ENCODE assay signal across 8 cellular contexts in genomic region chr17:41813039-41813680, GRCh38. TPM values are rescaled to one million over a fixed set of nuclear protein-coding genes. Genes with fewer than 3 reads are reported as not detected.
A peak's percentile ranks its signal among the peaks of the same experiment; 100 is the strongest.
DNase-seq lines count a peak whose midpoint lies in the region; ATAC-seq lines count a peak whose summit lies in the region.

No MANE protein-coding gene starts in this region.

- peak overlapping the region; percentile 85 to 87 for H3K4me3 ChIP-seq in stomach smooth muscle (ENCODE audit: low read length in 2 of 2)

- H3K27ac Mint-ChIP-seq in T-helper 1 cell treated with Interleukin-12 subunit alpha and Interleukin-12 subunit beta and Interleukin-4 antibody, amounts not matched to agents 30 μg/mL and 1 μg/mL, for 36 hours, result no peak overlapping the region
- H3K27ac Mint-ChIP-seq in activated naive CD8-positive, alpha-beta T cell treated with anti-CD3 and anti-CD28 coated beads for 36 hours, result no peak overlapping the region
- peak overlapping the region in 3 of 6 donors; percentile 13 to 71 (median 15) for H3K27ac Mint-ChIP-seq in immature natural killer cell

- DNase-seq in T-helper 1 cell (no peak), immature natural killer cell (no peak)
- no peak for DNase-seq in activated naive CD8-positive, alpha-beta T cell treated with anti-CD3 and anti-CD28 coated beads for 36 hours

- H3K4me1 ChIP-seq in stomach smooth muscle (ENCODE audit: control insufficient read depth, insufficient read depth, low read length), result peaks cover 40% of the 10 kb centered on the region

- no peaks in the 10 kb centered on the region for H3K9me3 Mint-ChIP-seq in T-helper 1 cell treated with Interleukin-12 subunit alpha and Interleukin-12 subunit beta and Interleukin-4 antibody, amounts not matched to agents 30 μg/mL and 1 μg/mL, for 36 hours
- no peaks in the 10 kb centered on the region for H3K9me3 Mint-ChIP-seq in activated naive CD8-positive, alpha-beta T cell treated with anti-CD3 and anti-CD28 coated beads for 36 hours
- no peaks in the 10 kb centered on the region for H3K9me3 Mint-ChIP-seq in immature natural killer cell

- H3K27ac ChIP-seq in stomach smooth muscle (ENCODE audit: low read length), result peak overlapping the region; percentile 55

- peaks cover 25% of the 10 kb centered on the region for H3K27me3 Mint-ChIP-seq in T-helper 1 cell treated with Interleukin-12 subunit alpha and Interleukin-12 subunit beta and Interleukin-4 antibody, amounts not matched to agents 30 μg/mL and 1 μg/mL, for 36 hours (ENCODE audit: low read depth)
- peaks cover 7% of the 10 kb centered on the region for H3K27me3 Mint-ChIP-seq in activated naive CD8-positive, alpha-beta T cell treated with anti-CD3 and anti-CD28 coated beads for 36 hours
- H3K27me3 Mint-ChIP-seq in immature natural killer cell (ENCODE audit: low read depth in 3 of 3), result peaks cover 2 to 5% (median 4%) of the 10 kb centered on the region in 3 donors

- H3K36me3 ChIP-seq in stomach smooth muscle (ENCODE audit: control insufficient read depth in 2 of 2, insufficient read depth in 2 of 2, low read length in 2 of 2), result no peaks in the 10 kb centered on the region

- ATAC-seq in HG03095 (IDR thresholded peaks at IDR 0.05; ENCODE audit: unreplicated experiment) (no peak), GM21717 (IDR thresholded peaks at IDR 0.05; ENCODE audit: unreplicated experiment) (no peak), GM18861 (IDR thresholded peaks at IDR 0.05; ENCODE audit: unreplicated experiment) (no peak)

- H3K9me3 ChIP-seq in stomach smooth muscle (ENCODE audit: control insufficient read depth in 2 of 2, low read length in 2 of 2), result no peaks in the 10 kb centered on the region

- H3K36me3 Mint-ChIP-seq in T-helper 1 cell treated with Interleukin-12 subunit alpha and Interleukin-12 subunit beta and Interleukin-4 antibody, amounts not matched to agents 30 μg/mL and 1 μg/mL, for 36 hours (ENCODE audit: low read depth), result no peaks in the 10 kb centered on the region
- peaks cover 2% of the 10 kb centered on the region for H3K36me3 Mint-ChIP-seq in activated naive CD8-positive, alpha-beta T cell treated with anti-CD3 and anti-CD28 coated beads for 36 hours
- no peaks in the 10 kb centered on the region for H3K36me3 Mint-ChIP-seq in immature natural killer cell

- H3K4me3 Mint-ChIP-seq in T-helper 1 cell treated with Interleukin-12 subunit alpha and Interleukin-12 subunit beta and Interleukin-4 antibody, amounts not matched to agents 30 μg/mL and 1 μg/mL, for 36 hours, result peak overlapping the region; percentile 38
- H3K4me3 Mint-ChIP-seq in activated naive CD8-positive, alpha-beta T cell treated with anti-CD3 and anti-CD28 coated beads for 36 hours, result peak overlapping the region; percentile 32
- peak overlapping the region; percentile 64 to 99 (median 93) for H3K4me3 Mint-ChIP-seq in immature natural killer cell

- H3K4me1 Mint-ChIP-seq in T-helper 1 cell treated with Interleukin-12 subunit alpha and Interleukin-12 subunit beta and Interleukin-4 antibody, amounts not matched to agents 30 μg/mL and 1 μg/mL, for 36 hours (ENCODE audit: low read depth), result peaks cover 7% of the 10 kb centered on the region
- peaks cover 23% of the 10 kb centered on the region for H3K4me1 Mint-ChIP-seq in activated naive CD8-positive, alpha-beta T cell treated with anti-CD3 and anti-CD28 coated beads for 36 hours
- peaks cover 31 to 33% of the 10 kb centered on the region in 2 donors for H3K4me1 Mint-ChIP-seq in immature natural killer cell

- H3K27me3 ChIP-seq in stomach smooth muscle (ENCODE audit: control insufficient read depth in 1 of 2, insufficient read depth in 2 of 2, low read length in 2 of 2), result no peaks in the 10 kb centered on the region

- H3K9ac ChIP-seq in stomach smooth muscle (ENCODE audit: low read length in 2 of 2), result peak overlapping the region; percentile 66 to 68

RNA-seq across cellular contexts. Expression of gene FKBP10, which starts 0.4 kb away (rescaled TPM):
- total RNA-seq in activated naive CD8-positive, alpha-beta T cell treated with anti-CD3 and anti-CD28 coated beads for 36 hours, result under 1 TPM; 0.48 to 0.89 TPM
- polyA plus RNA-seq in immature natural killer cell, result under 1 TPM in 2 of 3 donors, not detected in 1; 0.43 to 0.71 TPM

RNA-seq across cellular contexts. Expression of gene P3H4, which starts 1.4 kb away (rescaled TPM):
- total RNA-seq in activated naive CD8-positive, alpha-beta T cell treated with anti-CD3 and anti-CD28 coated beads for 36 hours, result 1 to 10 TPM; 1.5 to 1.8 TPM
- 10 to 100 TPM in 1 of 3 donors, 1 to 10 TPM in 2; 6.7 to 11.2 (median 9.8) TPM for polyA plus RNA-seq in immature natural killer cell

RNA-seq across cellular contexts. Expression of gene NT5C3B, which starts 22.9 kb away (rescaled TPM):
- 10 to 100 TPM; 52.8 to 56.7 TPM for total RNA-seq in activated naive CD8-positive, alpha-beta T cell treated with anti-CD3 and anti-CD28 coated beads for 36 hours
- polyA plus RNA-seq in immature natural killer cell, result 10 to 100 TPM in 2 of 3 donors, 1 to 10 TPM in 1; 6.4 to 24.6 (median 13.7) TPM

RNA-seq across cellular contexts. Expression of gene KLHL10, which starts 24.5 kb away (rescaled TPM):
- under 1 TPM; 0.19 to 0.30 TPM for total RNA-seq in activated naive CD8-positive, alpha-beta T cell treated with anti-CD3 and anti-CD28 coated beads for 36 hours
- polyA plus RNA-seq in immature natural killer cell, result under 1 TPM in 1 of 3 donors, not detected in 2; 0.15 TPM

RNA-seq across cellular contexts. Expression of gene JUP, which starts 26.6 kb away (rescaled TPM):
- total RNA-seq in activated naive CD8-positive, alpha-beta T cell treated with anti-CD3 and anti-CD28 coated beads for 36 hours, result 1 to 10 TPM; 2.7 to 3.7 TPM
- polyA plus RNA-seq in immature natural killer cell, result under 1 TPM in 2 of 3 donors, not detected in 1; 0.61 to 0.76 TPM

Comparison
In these comparisons a context has a peak if more than half of its experiments do, and no peak if none do; other contexts are left out.
1. H3K4me3 Mint-ChIP-seq: peak in every context shown above with its lines; median percentile 93 in immature natural killer cell; 38 in T-helper 1 cell treated with Interleukin-12 subunit alpha and Interleukin-12 subunit beta and Interleukin-4 antibody, amounts not matched to agents 30 μg/mL and 1 μg/mL, for 36 hours; 32 in activated naive CD8-positive, alpha-beta T cell treated with anti-CD3 and anti-CD28 coated beads for 36 hours.